In the genomic region with DNA sequence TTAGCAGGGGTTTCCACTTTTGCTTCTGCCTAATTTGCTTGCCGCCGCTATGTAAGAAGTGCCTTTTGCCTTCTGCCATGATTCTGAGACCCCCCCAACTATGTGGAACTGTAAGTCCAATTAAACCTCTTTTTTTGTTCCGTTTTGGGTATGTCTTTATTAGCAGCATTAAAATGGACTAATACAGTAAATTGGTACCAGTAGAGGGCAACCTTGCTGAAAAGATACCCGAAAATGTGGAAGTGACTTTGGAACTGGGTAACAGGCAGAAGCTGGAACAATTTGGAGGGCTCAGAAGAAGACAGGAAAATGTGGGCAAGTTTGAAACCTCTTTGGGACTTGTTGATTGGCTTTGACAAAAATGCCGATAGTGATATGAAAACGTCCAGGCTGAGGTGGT, we compare ENCODE assay signal across 15 cellular contexts.
A peak's percentile ranks its signal among the peaks of the same experiment; 100 is the strongest.
DNase-seq lines count a peak whose midpoint lies in the region; ATAC-seq and TF ChIP-seq lines count a peak whose summit lies in the region.
"Had no signal": no experiment of that assay in that cellular context is flagged by ENCODE, and none has a peak within 500 bp of the region (broad histone marks: within the 10 kb centered on the region; RNA-seq: fewer than 3 reads in every experiment).

No MANE protein-coding gene starts in this region.

- no peaks in the 10 kb centered on the region for H3K9me2 ChIP-seq in MM.1S (replicated peaks; ENCODE audit: insufficient read depth, low read length)

- H3K27ac ChIP-seq in MM.1S (ENCODE audit: low read length) (no peak overlapping the region), WERI-Rb-1 (no peak overlapping the region), thyroid gland (no peak overlapping the region)
- H3K27ac ChIP-seq: left lung had no signal

- H3K27me3 ChIP-seq in MM.1S (replicated peaks; ENCODE audit: insufficient read depth, low read length): no peaks in the 10 kb centered on the region
- no peaks in the 10 kb centered on the region for H3K27me3 ChIP-seq in WERI-Rb-1 (ENCODE audit: insufficient read depth, low read depth, severe bottlenecking)
- H3K27me3 ChIP-seq in thyroid gland: no peaks in the 10 kb centered on the region
- H3K27me3 ChIP-seq: left lung had no signal

- H3K4me2 ChIP-seq in MM.1S (ENCODE audit: low read depth, low read length): no peak overlapping the region

- no peaks in the 10 kb centered on the region for H3F3A ChIP-seq in MM.1S (ENCODE audit: insufficient read depth, low read length)

- no peaks in the 10 kb centered on the region for H3K79me2 ChIP-seq in MM.1S (ENCODE audit: low read length)

- H3K4me1 ChIP-seq in MM.1S (ENCODE audit: low read length): no peaks in the 10 kb centered on the region
- no peaks in the 10 kb centered on the region for H3K4me1 ChIP-seq in thyroid gland
- H3K4me1 ChIP-seq: left lung had no signal

- peak; percentile 23 for DNase-seq in NCI-H748 (lab: John Stamatoyannopoulos, UW; ENCODE audit: unreplicated experiment)
- no peak for DNase-seq in NCI-H748 treated with DMSO at 0.1 percent for 48 hours (lab: John Stamatoyannopoulos, UW)
- peak; percentile 18 for DNase-seq in MM.1S
- DNase-seq in WERI-Rb-1: no peak
- no peak for DNase-seq in retinal pigment epithelial cell (ENCODE audit: low read depth)
- DNase-seq in NCI-H146 (lab: John Stamatoyannopoulos, UW): no peak
- DNase-seq in thyroid gland: no peak
- DNase-seq: activated CD4-positive, CD25-positive, alpha-beta regulatory T cell treated with anti-CD3 and anti-CD28 coated beads, Interleukin-2, amount 50 U/mL, for 72 hours; CD4-positive, CD25-positive, alpha-beta regulatory T cell; dermis blood vessel endothelial cell; left lung; mucosa of descending colon; SHP77 treated with DMSO at 0.1 percent for 48 hours; stimulated activated CD4-positive, alpha-beta T cell treated with anti-CD3 and anti-CD28 coated beads, Interleukin-12 subunit alpha, Interleukin-12 subunit beta, amount 100 ng/mL, for 4 hours had no signal

- no peaks in the 10 kb centered on the region for H3K36me3 ChIP-seq in MM.1S (replicated peaks; ENCODE audit: insufficient read depth, low read length)
- H3K36me3 ChIP-seq in WERI-Rb-1: no peaks in the 10 kb centered on the region
- no peaks in the 10 kb centered on the region for H3K36me3 ChIP-seq in thyroid gland
- H3K36me3 ChIP-seq: left lung had no signal

- intact Hi-C loops in thyroid gland (cut with DNase I): no loop called here

- no peak for ATAC-seq in HG03135 (IDR thresholded peaks at IDR 0.05; ENCODE audit: unreplicated experiment)
- ATAC-seq: left lung, mucosa of descending colon had no signal

- H3K9me3 ChIP-seq in MM.1S (replicated peaks; ENCODE audit: insufficient read depth, low read length) (no peaks in the 10 kb centered on the region), WERI-Rb-1 (ENCODE audit: severe bottlenecking) (no peaks in the 10 kb centered on the region), thyroid gland (no peaks in the 10 kb centered on the region)

- no peaks in the 10 kb centered on the region for H4K20me1 ChIP-seq in MM.1S (ENCODE audit: insufficient read depth, low read length)

- peak; percentile 32 for TF ChIP-seq CTCF in MM.1S (IDR thresholded peaks at IDR 0.05; ENCODE audit: low read length)
- 0 out of 2 replicates have a peak, but pooled peaks have one; percentile 2 for TF ChIP-seq CTCF in WERI-Rb-1 (IDR thresholded peaks at IDR 0.05; ENCODE audit: low read depth, low read length)
- TF ChIP-seq CTCF in retinal pigment epithelial cell (conservative IDR thresholded peaks at IDR 0.05; ENCODE audit: low read depth, low read length): peak; percentile 5
- no peak for TF ChIP-seq CTCF in thyroid gland (IDR thresholded peaks at IDR 0.05)

- no peak overlapping the region for H3K4me3 ChIP-seq in MM.1S (ENCODE audit: low read length)
- H3K4me3 ChIP-seq in WERI-Rb-1 (ENCODE audit: low read depth, low read length): no peak overlapping the region
- H3K4me3 ChIP-seq in retinal pigment epithelial cell (ENCODE audit: low read length): no peak overlapping the region
- no peak overlapping the region for H3K4me3 ChIP-seq in thyroid gland (replicated peaks in 1 of 3)
- H3K4me3 ChIP-seq: left lung, mucosa of descending colon had no signal

- no peak overlapping the region for H2AFZ ChIP-seq in MM.1S (ENCODE audit: low read length)

- WGBS in thyroid gland, 2 donors: 73 to 79% methylated on average over 6 of the region's 6 CpGs

- TF ChIP-seq POLR2A in thyroid gland (IDR thresholded peaks at IDR 0.05): no peak

- no peak overlapping the region for H3K9ac ChIP-seq in MM.1S (ENCODE audit: low read length)

Comparison
In these comparisons a context has a peak if more than half of its experiments do, and no peak if none do; other contexts are left out.
1. DNase-seq: peak in NCI-H748 (single experiment) and MM.1S (single experiment); none in NCI-H748 treated with DMSO at 0.1 percent for 48 hours (single experiment), WERI-Rb-1 (single experiment), retinal pigment epithelial cell (single experiment), NCI-H146 (single experiment) and thyroid gland (0 of 2).
2. CTCF ChIP-seq: peak in MM.1S (single experiment), WERI-Rb-1 (single experiment) and retinal pigment epithelial cell (single experiment); none in thyroid gland (0 of 6).